In genomic region chr2:196915512-196916189, GRCh38 we compare ENCODE assay signal across 12 cellular contexts. TPM values are rescaled to one million over a fixed set of nuclear protein-coding genes. Genes with fewer than 3 reads are reported as not detected.
A peak's percentile ranks its signal among the peaks of the same experiment; 100 is the strongest.
DNase-seq lines count a peak whose midpoint lies in the region; ATAC-seq, FAIRE-seq and TF ChIP-seq lines count a peak whose summit lies in the region.
"Had no signal": no experiment of that assay in that cellular context is flagged by ENCODE, and none has a peak within 500 bp of the region (broad histone marks: within the 10 kb centered on the region; RNA-seq: fewer than 3 reads in every experiment).

No MANE protein-coding gene starts in this region.

- peaks cover 7 to 12% of the 10 kb centered on the region in 2 donors for H3K36me3 Mint-ChIP-seq in CD14-positive monocyte
- peaks cover 83% of the 10 kb centered on the region for H3K36me3 Mint-ChIP-seq in activated T-helper 2 cell treated with anti-CD3 and anti-CD28 coated beads, Interferon-gamma antibody, Interleukin-2, Interleukin-4, amounts not matched to agents 10 μg/mL and 5 μg/mL and 100 μg/mL, durations not matched to agents 14 hours and 24 hours and 36 hours (ENCODE audit: low read depth)

- no peak overlapping the region for H3K4me3 ChIP-seq in suprapubic skin
- H3K4me3 ChIP-seq: BLaER1 had no signal

- no peak overlapping the region for H3K27ac ChIP-seq in suprapubic skin
- H3K27ac ChIP-seq: BLaER1 had no signal

- ATAC-seq in HG03095 (IDR thresholded peaks at IDR 0.05; ENCODE audit: unreplicated experiment) (peak; percentile 23), HG03025 (IDR thresholded peaks at IDR 0.05; ENCODE audit: low FRiP score, unreplicated experiment) (no peak)

- peak overlapping the region in 4 of 7 donors; percentile 2 to 46 (median 16) for H3K27ac Mint-ChIP-seq in CD14-positive monocyte
- peak overlapping the region; percentile 94 for H3K27ac Mint-ChIP-seq in activated T-helper 2 cell treated with anti-CD3 and anti-CD28 coated beads, Interferon-gamma antibody, Interleukin-2, Interleukin-4, amounts not matched to agents 10 μg/mL and 5 μg/mL and 100 μg/mL, durations not matched to agents 14 hours and 24 hours and 36 hours

- peaks cover 12% of the 10 kb centered on the region for H3K4me1 Mint-ChIP-seq in CD14-positive monocyte
- H3K4me1 Mint-ChIP-seq in activated T-helper 2 cell treated with anti-CD3 and anti-CD28 coated beads, Interferon-gamma antibody, Interleukin-2, Interleukin-4, amounts not matched to agents 10 μg/mL and 5 μg/mL and 100 μg/mL, durations not matched to agents 14 hours and 24 hours and 36 hours (ENCODE audit: low read depth), result peaks cover 40% of the 10 kb centered on the region

- H3K27me3 Mint-ChIP-seq in CD14-positive monocyte (ENCODE audit: low read depth in 3 of 3), result peaks cover 0 to 1% (median 0%) of the 10 kb centered on the region in 3 donors
- H3K27me3 Mint-ChIP-seq in activated T-helper 2 cell treated with anti-CD3 and anti-CD28 coated beads, Interferon-gamma antibody, Interleukin-2, Interleukin-4, amounts not matched to agents 10 μg/mL and 5 μg/mL and 100 μg/mL, durations not matched to agents 14 hours and 24 hours and 36 hours (ENCODE audit: low read depth), result no peaks in the 10 kb centered on the region

- no peak for TF ChIP-seq CTCF in CD14-positive monocyte (IDR thresholded peaks at IDR 0.05)
- TF ChIP-seq CTCF in suprapubic skin (IDR thresholded peaks at IDR 0.05), result no peak

- no peaks in the 10 kb centered on the region for H3K27me3 ChIP-seq in suprapubic skin
- H3K27me3 ChIP-seq: BLaER1, foreskin keratinocyte had no signal

- no peak for TF ChIP-seq EP300 in suprapubic skin (IDR thresholded peaks at IDR 0.05)

- peaks cover 0 to 3% (median 0%) of the 10 kb centered on the region in 7 donors for H3K9me3 Mint-ChIP-seq in CD14-positive monocyte
- H3K9me3 Mint-ChIP-seq in activated T-helper 2 cell treated with anti-CD3 and anti-CD28 coated beads, Interferon-gamma antibody, Interleukin-2, Interleukin-4, amounts not matched to agents 10 μg/mL and 5 μg/mL and 100 μg/mL, durations not matched to agents 14 hours and 24 hours and 36 hours, result peaks cover 33% of the 10 kb centered on the region

- H3K4me3 Mint-ChIP-seq in CD14-positive monocyte, result no peak overlapping the region
- H3K4me3 Mint-ChIP-seq in activated T-helper 2 cell treated with anti-CD3 and anti-CD28 coated beads, Interferon-gamma antibody, Interleukin-2, Interleukin-4, amounts not matched to agents 10 μg/mL and 5 μg/mL and 100 μg/mL, durations not matched to agents 14 hours and 24 hours and 36 hours (ENCODE audit: low read depth), result peak overlapping the region; percentile 63

- no peak for DNase-seq in CD14-positive monocyte (ENCODE audit: low spot score)
- DNase-seq in GM19239 (ENCODE audit: insufficient read length, low spot score), result no peak
- DNase-seq in activated T-helper 2 cell treated with anti-CD3 and anti-CD28 coated beads, Interferon-gamma antibody, Interleukin-2, Interleukin-4, amounts not matched to agents 10 μg/mL and 5 μg/mL and 100 μg/mL, durations not matched to agents 14 hours and 24 hours and 36 hours (ENCODE audit: low spot score), result no peak
- DNase-seq in RKO (ENCODE audit: low spot score), result no peak
- DNase-seq in suprapubic skin (ENCODE audit: low spot score in 2 of 2), result no peak
- no peak for DNase-seq in HuH-7.5 (ENCODE audit: low spot score)
- DNase-seq: caudate nucleus, foreskin keratinocyte, NCI-H446 had no signal

- no peaks in the 10 kb centered on the region for H3K4me1 ChIP-seq in suprapubic skin
- H3K4me1 ChIP-seq: BLaER1 had no signal

- FAIRE-seq in GM19239 (lab: Jason Lieb, UNC), result peak; percentile 35

- WGBS in suprapubic skin, result 95% methylated on average over 3 of the region's 3 CpGs

- H3K36me3 ChIP-seq in suprapubic skin, result peaks cover 31% of the 10 kb centered on the region

- no peaks in the 10 kb centered on the region for H3K9me3 ChIP-seq in suprapubic skin

- no peak for TF ChIP-seq POLR2A in suprapubic skin (IDR thresholded peaks at IDR 0.05)

- intact Hi-C loops in CD14-positive monocyte (cut with micrococcal nuclease), result no loop called here
- intact Hi-C loops in activated T-helper 2 cell treated with anti-CD3 and anti-CD28 coated beads, Interferon-gamma antibody, Interleukin-2, Interleukin-4, amounts not matched to agents 10 μg/mL and 5 μg/mL and 100 μg/mL, durations not matched to agents 14 hours and 24 hours and 36 hours (cut with micrococcal nuclease), result loop anchor here (1.0 to 5.0 kb wide), 3 partner anchors 11 to 118 kb away; partner anchors contain the start of genes GTF3C3 and PGAP1

RNA-seq across cellular contexts. Expression of gene PGAP1, which starts 10.9 kb away (rescaled TPM):
- polyA plus RNA-seq in CD14-positive monocyte, result under 1 TPM; 0.10 to 0.33 TPM
- total RNA-seq in activated T-helper 2 cell treated with anti-CD3 and anti-CD28 coated beads, Interferon-gamma antibody, Interleukin-2, Interleukin-4, amounts not matched to agents 10 μg/mL and 5 μg/mL and 100 μg/mL, durations not matched to agents 14 hours and 24 hours and 36 hours, result 31.2 and 31.4 TPM in 2 replicates
- 10 to 100 TPM; 16.8 to 84.2 (median 32.2) TPM for total RNA-seq in suprapubic skin
